ENCODE assay signal across 9 cellular contexts in the genomic region with DNA sequence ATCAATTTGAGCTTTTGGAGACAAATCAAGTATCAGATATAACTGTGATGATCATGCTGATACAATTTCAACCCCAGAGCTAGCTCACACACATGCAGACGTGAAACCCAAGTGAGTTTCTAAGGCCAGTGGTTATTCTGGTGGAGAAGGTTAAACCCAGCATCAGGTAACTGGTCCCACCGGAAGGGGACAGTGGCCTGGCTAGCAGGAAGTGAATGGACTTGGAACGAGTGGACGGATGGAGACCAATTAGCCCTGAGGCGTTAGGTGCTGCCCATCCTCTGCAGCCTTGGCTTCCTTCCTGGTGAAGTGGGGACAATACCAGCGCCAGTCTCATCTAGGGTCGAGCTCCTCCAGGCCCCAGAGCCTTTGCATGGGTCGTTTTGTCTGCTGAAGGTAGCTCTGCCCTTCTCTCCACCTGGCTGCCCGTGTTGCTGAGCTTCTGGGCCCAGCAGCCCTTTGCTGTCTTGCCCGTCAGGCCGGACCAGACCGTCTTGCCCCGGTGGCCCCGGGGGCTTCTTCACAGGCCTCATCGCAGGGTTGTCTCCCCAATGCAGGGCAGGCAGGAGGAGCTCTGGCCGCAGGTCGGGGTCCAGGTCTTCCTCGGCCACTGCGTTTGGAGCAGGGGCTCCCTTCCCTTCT. TPM values are rescaled to one million over a fixed set of nuclear protein-coding genes. Genes with fewer than 3 reads are reported as not detected.
DNase-seq lines count a peak whose midpoint lies in the region; ATAC-seq and TF ChIP-seq lines count a peak whose summit lies in the region.
"Had no signal": no experiment of that assay in that cellular context is flagged by ENCODE, and none has a peak within 500 bp of the region (broad histone marks: within the 10 kb centered on the region; RNA-seq: fewer than 3 reads in every experiment).

No MANE protein-coding gene starts in this region.

- POLR2A ChIA-PET in CD8-positive, alpha-beta T cell (lab: Charles Lee), result interaction anchor here (1.4 to 3.3 kb wide), 6 partner anchors 19 to 185 kb away, joined by 4 to 20 read pairs (median 10); a partner anchor contains a TSS
- POLR2A ChIA-PET in GM10248 (lab: Yijun Ruan, JAX), result interaction anchor here (0.5 kb wide), 1 partner anchor 1085 kb away, joined by 3 read pairs; no protein-coding TSS in a partner anchor

- H3K27ac Mint-ChIP-seq in CD8-positive, alpha-beta T cell, result peak overlapping the region; percentile 29
- H3K27ac Mint-ChIP-seq: stimulated activated naive CD8-positive, alpha-beta T cell treated with anti-CD3 and anti-CD28 coated beads, Interleukin-15, amount 100 ng/mL, for 72 hours had no signal

- peak in 1 of 7 experiments; percentile 55 for DNase-seq in CD8-positive, alpha-beta T cell
- DNase-seq in Peyer's patch, result peak in 2 of 3 donors; percentile 55 to 58
- DNase-seq in osteoblast (ENCODE audit: insufficient read length, low spot score, missing footprints), result no peak
- DNase-seq in GM10248 (ENCODE audit: extremely low spot score), result no peak

- peaks cover 9% of the 10 kb centered on the region for H4K20me1 ChIP-seq in osteoblast (ENCODE audit: insufficient read depth, low read length)

- no peak for TF ChIP-seq POLR2A in Peyer's patch (IDR thresholded peaks at IDR 0.05)

- peaks cover 2% of the 10 kb centered on the region for H3K36me3 Mint-ChIP-seq in CD8-positive, alpha-beta T cell

- WGBS in esophagus, 2 donors, result 72 to 74% methylated on average over 19 of the region's 19 CpGs

- no peaks in the 10 kb centered on the region for H3K27me3 Mint-ChIP-seq in CD8-positive, alpha-beta T cell (ENCODE audit: low read depth)

- no peak for ATAC-seq in CD8-positive, alpha-beta T cell
- no peak for ATAC-seq in HG02763 (IDR thresholded peaks at IDR 0.05; ENCODE audit: unreplicated experiment)
- ATAC-seq in GM18858 (IDR thresholded peaks at IDR 0.05; ENCODE audit: unreplicated experiment), result no peak
- no peak for ATAC-seq in GM21576 (IDR thresholded peaks at IDR 0.05; ENCODE audit: unreplicated experiment)

- H3K79me2 ChIP-seq in osteoblast (ENCODE audit: insufficient read depth, low read length), result peaks cover 34% of the 10 kb centered on the region

- H3K27ac ChIP-seq in CD8-positive, alpha-beta T cell (ENCODE audit: low read depth, low read length), result no peak overlapping the region
- H3K27ac ChIP-seq in Peyer's patch (peak overlapping the region; percentile 55 to 85 (median 76)), esophagus (ENCODE audit: low read depth in 2 of 2, low read length in 1 of 2) (peak overlapping the region; percentile 64 to 88), osteoblast (ENCODE audit: low read depth, low read length) (no peak overlapping the region)

- peaks cover 45% of the 10 kb centered on the region for H3K4me1 ChIP-seq in CD8-positive, alpha-beta T cell (ENCODE audit: insufficient read depth, low read length)
- H3K4me1 ChIP-seq in Peyer's patch (peaks cover 0 to 33% (median 9%) of the 10 kb centered on the region in 4 donors), esophagus (ENCODE audit: control insufficient read depth in 2 of 2, insufficient read depth in 2 of 2, low read length in 1 of 2) (peaks cover 3 to 16% of the 10 kb centered on the region in 2 donors), osteoblast (ENCODE audit: insufficient read depth, low read length) (peaks cover 46% of the 10 kb centered on the region)

- TF ChIP-seq CTCF in CD8-positive, alpha-beta T cell (IDR thresholded peaks at IDR 0.05), result no peak
- TF ChIP-seq CTCF in Peyer's patch (IDR thresholded peaks at IDR 0.05) (no peak), osteoblast (IDR thresholded peaks at IDR 0.05; ENCODE audit: extremely low read depth, low read depth, low read length) (no peak), GM10248 (IDR thresholded peaks at IDR 0.05; ENCODE audit: control extremely low read depth, extremely low read depth, low read depth, missing control alignments) (no peak)

- intact Hi-C loops in CD8-positive, alpha-beta T cell (cut with DNase I, micrococcal nuclease), result loop anchor here (1.0 to 2.0 kb wide), 8 partner anchors 20 to 254 kb away; a partner anchor contains a TSS

- peak overlapping the region; percentile 89 for H2AFZ ChIP-seq in osteoblast (ENCODE audit: low read length)

- H3K27me3 ChIP-seq in CD8-positive, alpha-beta T cell (ENCODE audit: insufficient read depth, low read length), result no peaks in the 10 kb centered on the region
- H3K27me3 ChIP-seq in Peyer's patch, result no peaks in the 10 kb centered on the region
- no peaks in the 10 kb centered on the region for H3K27me3 ChIP-seq in esophagus (ENCODE audit: control insufficient read depth in 1 of 2, insufficient read depth in 2 of 2, low read length in 2 of 2)
- no peaks in the 10 kb centered on the region for H3K27me3 ChIP-seq in osteoblast (ENCODE audit: insufficient read depth, low read length)

- peak overlapping the region; percentile 63 for H3K4me3 Mint-ChIP-seq in CD8-positive, alpha-beta T cell

- H3K9me3 ChIP-seq in CD8-positive, alpha-beta T cell (ENCODE audit: low read length), result no peaks in the 10 kb centered on the region
- H3K9me3 ChIP-seq in Peyer's patch, result no peaks in the 10 kb centered on the region
- peaks cover 0 to 2% of the 10 kb centered on the region in 2 donors for H3K9me3 ChIP-seq in esophagus (ENCODE audit: control insufficient read depth in 2 of 2, insufficient read depth in 1 of 2, low read depth in 1 of 2, low read length in 1 of 2)
- no peaks in the 10 kb centered on the region for H3K9me3 ChIP-seq in osteoblast (ENCODE audit: low read depth, low read length)

- CTCF ChIA-PET in CD8-positive, alpha-beta T cell (lab: Charles Lee), result interaction anchor here (0.7 to 4.0 kb wide), 22 partner anchors 10 to 184 kb away, joined by 3 to 30 read pairs (median 4); a partner anchor contains a TSS
- CTCF ChIA-PET in GM10248 (lab: Yijun Ruan, JAX), result interaction anchor here (0.8 to 5.1 kb wide), 29 partner anchors 9 to 274 kb away, joined by 3 to 32 read pairs (median 3); a partner anchor contains a TSS

- H3K9me3 Mint-ChIP-seq in CD8-positive, alpha-beta T cell, result no peaks in the 10 kb centered on the region
- H3K9me3 Mint-ChIP-seq: stimulated activated naive CD8-positive, alpha-beta T cell treated with anti-CD3 and anti-CD28 coated beads, Interleukin-15, amount 100 ng/mL, for 72 hours had no signal

- H3K36me3 ChIP-seq in CD8-positive, alpha-beta T cell (ENCODE audit: insufficient read depth, low read length), result no peaks in the 10 kb centered on the region
- no peaks in the 10 kb centered on the region for H3K36me3 ChIP-seq in Peyer's patch
- H3K36me3 ChIP-seq in esophagus (ENCODE audit: control insufficient read depth in 2 of 2, insufficient read depth in 2 of 2, low read length in 1 of 2), result no peaks in the 10 kb centered on the region
- no peaks in the 10 kb centered on the region for H3K36me3 ChIP-seq in osteoblast (ENCODE audit: insufficient read depth, low read length)

- H3K4me2 ChIP-seq in osteoblast (ENCODE audit: insufficient read depth, low read length), result peak overlapping the region; percentile 75

- H3K4me1 Mint-ChIP-seq in CD8-positive, alpha-beta T cell (ENCODE audit: low read depth), result peaks cover 46% of the 10 kb centered on the region

- H3K4me3 ChIP-seq in CD8-positive, alpha-beta T cell (ENCODE audit: low read depth, low read length), result no peak overlapping the region
- H3K4me3 ChIP-seq in Peyer's patch (peak overlapping the region; percentile 25 to 97 (median 93)), esophagus (ENCODE audit: low read depth in 1 of 2, low read length in 2 of 2) (peak overlapping the region; percentile 47 to 89), osteoblast (ENCODE audit: insufficient read depth, low read length) (peak overlapping the region; percentile 66)

RNA-seq across cellular contexts. Expression of a gene that starts 0.9 kb away (rescaled TPM):
- 1 to 10 TPM; 4.2 to 4.5 TPM for total RNA-seq in CD8-positive, alpha-beta T cell
- total RNA-seq in Peyer's patch, result 10 to 100 TPM; 10.3 to 14.9 (median 11.9) TPM
- 10 to 100 TPM in 1 of 2 donors, 1 to 10 TPM in 1; 9.2 to 11.2 TPM for polyA plus RNA-seq in esophagus
- total RNA-seq in osteoblast, result 8.0 and 10.6 TPM in 2 replicates

RNA-seq across cellular contexts. Expression of a gene that starts 46.0 kb away (rescaled TPM):
- not detected for total RNA-seq in CD8-positive, alpha-beta T cell
- total RNA-seq in Peyer's patch, result 100 to 1,000 TPM in 3 of 4 donors, 10 to 100 TPM in 1; 54.5 to 162 (median 142) TPM
- polyA plus RNA-seq in esophagus, result 10 to 100 TPM; 13.9 to 19.7 TPM
- 28.6 and 29.8 TPM in 2 replicates for total RNA-seq in osteoblast

RNA-seq across cellular contexts. Expression of a gene that starts 57.3 kb away (rescaled TPM):
- total RNA-seq in CD8-positive, alpha-beta T cell, result 10 to 100 TPM; 32.5 to 33.2 TPM
- total RNA-seq in Peyer's patch (100 to 1,000 TPM in 2 of 4 donors, 10 to 100 TPM in 2; 66.6 to 126 (median 96.8) TPM), osteoblast (68.4 and 78.2 TPM in 2 replicates)
- 10 to 100 TPM; 59.0 to 82.0 TPM for polyA plus RNA-seq in esophagus

Comparison
In these comparisons a context has a peak if more than half of its experiments do, and no peak if none do; other contexts are left out.
1. DNase-seq: peak in Peyer's patch (2 of 3); none in osteoblast (single experiment) and GM10248 (single experiment).
2. H3K27ac ChIP-seq: peak in Peyer's patch (4 of 4) and esophagus (2 of 2); none in CD8-positive, alpha-beta T cell (single experiment) and osteoblast (single experiment).
3. RNA of a gene that starts 46.0 kb away (total RNA-seq): 54.5 to 162 TPM in Peyer's patch and 28.6 to 29.8 TPM in osteoblast; not detected in CD8-positive, alpha-beta T cell; every median in the first group is over 10 times any median in the second.